In genomic region chr3:168684519-168684918, GRCh38 we compare ENCODE assay signal across 23 cellular contexts.
"Had no signal": no experiment of that assay in that cellular context is flagged by ENCODE, and none has a peak within 500 bp of the region (broad histone marks: within the 10 kb centered on the region; RNA-seq: fewer than 3 reads in every experiment).

No MANE protein-coding gene starts in this region.

- ATAC-seq: activated CD4-positive, CD25-positive, alpha-beta regulatory T cell treated with anti-CD3 and anti-CD28 coated beads, Interleukin-2, amount 50 U/mL, for 24 hours; activated CD8-positive, alpha-beta T cell treated with anti-CD3 and anti-CD28 coated beads, Interleukin-2, amount 10 ng/mL, durations not matched to agents 7 days and 5 days; SK-N-SH treated with all-trans-retinoic acid at 6 μM for 48 hours had no signal

- H3K4me1 ChIP-seq: breast epithelium, colonic mucosa, Peyer's patch, SJSA1 had no signal

- H3K27ac ChIP-seq: breast epithelium, colonic mucosa, Peyer's patch, SJSA1 had no signal

- H3K27me3 ChIP-seq: breast epithelium, colonic mucosa, Peyer's patch, SJSA1 had no signal

- H3K9me3 ChIP-seq: breast epithelium, colonic mucosa, Peyer's patch, SJSA1 had no signal

- DNase-seq: activated CD4-positive, alpha-beta T cell treated with anti-CD3 and anti-CD28 coated beads for 4 hours; activated CD8-positive, alpha-beta memory T cell treated with anti-CD3 and anti-CD28 coated beads, Interleukin-2, amount 50 U/mL, for 48 hours; activated CD8-positive, alpha-beta T cell treated with anti-CD3 and anti-CD28 coated beads, Interleukin-2, amount 10 ng/mL, durations not matched to agents 7 days and 5 days; activated effector memory CD4-positive, alpha-beta T cell treated with Interleukin-2 at 50 U/mL for 16 hours; activated naive CD4-positive, alpha-beta T cell; activated T-cell treated with anti-CD3 and anti-CD28 coated beads, Interleukin-2, amount 50 U/mL, for 1 hour; aorta; caudate nucleus; colonic mucosa; KG1; NCI-H1105; NCI-H1436; NCI-H1694 treated with DMSO at 0.1 percent for 48 hours; NCI-H2081 treated with DMSO at 0.1 percent for 48 hours; NCI-H510A treated with DMSO at 0.1 percent for 48 hours; NCI-H748 treated with DMSO at 0.1 percent for 48 hours; Peyer's patch; SHP77; SW 1271 had no signal

- H3K4me3 ChIP-seq: breast epithelium, colonic mucosa, Peyer's patch, SJSA1 had no signal

- H3K36me3 ChIP-seq: breast epithelium, colonic mucosa, Peyer's patch, SJSA1 had no signal
